ENCODE assay signal across 8 cellular contexts in the genomic region with DNA sequence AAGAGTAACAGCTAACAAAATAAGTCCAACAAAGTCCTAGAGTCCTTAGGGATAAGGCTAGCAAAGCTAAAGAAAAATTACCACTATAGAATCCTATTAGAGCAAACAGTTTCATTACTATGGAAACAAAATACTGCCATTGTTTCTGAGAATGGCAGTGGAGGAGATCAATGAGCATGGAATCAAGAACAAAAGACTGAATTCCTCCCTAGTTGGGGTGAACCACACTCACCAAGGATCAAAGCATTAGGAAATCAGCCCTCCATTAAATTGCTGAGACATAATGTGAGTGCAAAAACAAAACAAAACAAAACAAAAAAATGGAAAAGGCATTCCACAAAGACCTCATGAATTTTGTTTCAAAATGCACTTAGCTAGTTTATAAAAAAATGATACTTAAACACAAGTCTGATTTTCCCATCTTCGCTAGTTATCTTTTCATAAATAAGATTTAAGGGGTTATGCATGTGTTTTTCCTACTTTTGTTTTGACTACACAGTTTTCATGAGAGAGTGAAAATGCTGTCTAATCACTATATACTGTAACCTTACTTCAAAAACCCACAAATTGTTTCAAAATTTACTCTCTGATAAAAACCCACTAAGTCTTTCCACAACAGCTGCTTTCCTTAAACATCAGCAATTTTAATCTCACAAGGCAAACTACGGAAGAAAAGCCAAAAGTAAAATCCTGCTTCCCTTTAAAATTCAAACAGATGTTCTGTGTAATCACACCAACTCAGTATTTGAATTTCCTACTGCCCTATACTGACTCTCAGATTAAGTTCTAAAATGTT. TPM values are rescaled to one million over a fixed set of nuclear protein-coding genes. Genes with fewer than 3 reads are reported as not detected.
DNase-seq lines count a peak whose midpoint lies in the region; ATAC-seq, FAIRE-seq and TF ChIP-seq lines count a peak whose summit lies in the region.

No MANE protein-coding gene starts in this region.

- H3K36me3 ChIP-seq in astrocyte (ENCODE audit: insufficient read depth, low read length) (no peaks in the 10 kb centered on the region), iPS-18a (ENCODE audit: control insufficient read depth, low read depth, low read length) (peaks cover 8% of the 10 kb centered on the region), upper lobe of right lung (peaks cover 11% of the 10 kb centered on the region)

- ATAC-seq in activated T-cell treated with anti-CD3 and anti-CD28 coated beads, Interleukin-2, amount 50 U/mL, for 4 hours = no peak
- ATAC-seq in upper lobe of right lung = no peak
- no peak for ATAC-seq in natural killer cell treated with Interleukin-12 subunit alpha and Interleukin-12 subunit beta and Interleukin-15 and Interleukin-18, amount 100 ng/mL, for 72 hours

- H3K36me3 Mint-ChIP-seq in activated T-cell treated with anti-CD3 and anti-CD28 coated beads, Interleukin-2, amount 50 U/mL, for 4 hours (ENCODE audit: insufficient read depth) = peaks cover 25% of the 10 kb centered on the region
- peaks cover 12% of the 10 kb centered on the region for H3K36me3 Mint-ChIP-seq in astrocyte (ENCODE audit: low read depth, unreplicated experiment)
- peaks cover 22% of the 10 kb centered on the region for H3K36me3 Mint-ChIP-seq in natural killer cell treated with Interleukin-12 subunit alpha and Interleukin-12 subunit beta and Interleukin-15 and Interleukin-18, amount 100 ng/mL, for 72 hours

- H3K4me3 Mint-ChIP-seq in activated T-cell treated with anti-CD3 and anti-CD28 coated beads, Interleukin-2, amount 50 U/mL, for 4 hours = peak overlapping the region; percentile 34
- H3K4me3 Mint-ChIP-seq in astrocyte (ENCODE audit: unreplicated experiment) = peak overlapping the region; percentile 54
- no peak overlapping the region for H3K4me3 Mint-ChIP-seq in natural killer cell treated with Interleukin-12 subunit alpha and Interleukin-12 subunit beta and Interleukin-15 and Interleukin-18, amount 100 ng/mL, for 72 hours

- H3K4me2 ChIP-seq in astrocyte (ENCODE audit: low read length) = peak overlapping the region; percentile 87

- TF ChIP-seq CTCF in astrocyte (IDR thresholded peaks at IDR 0.05; ENCODE audit: insufficient read depth, low read depth, low read length) = no peak
- no peak for TF ChIP-seq CTCF in upper lobe of right lung (IDR thresholded peaks at IDR 0.05)
- no peak for TF ChIP-seq CTCF in D721Med (IDR thresholded peaks at IDR 0.05; ENCODE audit: insufficient read depth, missing control alignments)

- peaks cover 73% of the 10 kb centered on the region for H3K79me2 ChIP-seq in astrocyte (ENCODE audit: insufficient read depth, low read length)

- peaks cover 35% of the 10 kb centered on the region for H3K4me1 ChIP-seq in astrocyte (ENCODE audit: insufficient read depth, low read length)
- H3K4me1 ChIP-seq in iPS-18a (ENCODE audit: control insufficient read depth, low read depth, low read length) = peaks cover 47% of the 10 kb centered on the region
- H3K4me1 ChIP-seq in upper lobe of right lung = peaks cover 46% of the 10 kb centered on the region

- intact Hi-C loops in upper lobe of right lung (cut with DNase I) = no loop called here

- FAIRE-seq in astrocyte (lab: Jason Lieb, UNC) (no peak), D721Med (lab: Jason Lieb, UNC) (no peak)

- H3K9me3 ChIP-seq in astrocyte (ENCODE audit: insufficient read depth, low read depth, low read length) (no peaks in the 10 kb centered on the region), iPS-18a (ENCODE audit: control insufficient read depth, low read depth, low read length) (peaks cover 13% of the 10 kb centered on the region), upper lobe of right lung (no peaks in the 10 kb centered on the region)

- H2AFZ ChIP-seq in astrocyte (ENCODE audit: low read depth, low read length) = no peak overlapping the region

- H3K27ac Mint-ChIP-seq in astrocyte (ENCODE audit: unreplicated experiment) = peak overlapping the region; percentile 92
- no peak overlapping the region for H3K27ac Mint-ChIP-seq in natural killer cell treated with Interleukin-12 subunit alpha and Interleukin-12 subunit beta and Interleukin-15 and Interleukin-18, amount 100 ng/mL, for 72 hours

- H4K20me1 ChIP-seq in astrocyte (ENCODE audit: insufficient read depth, low read length) = no peaks in the 10 kb centered on the region

- peak overlapping the region; percentile 49 for H3K4me3 ChIP-seq in astrocyte (ENCODE audit: insufficient read depth, low read depth, low read length)
- H3K4me3 ChIP-seq in iPS-18a (ENCODE audit: low read length) = peak overlapping the region; percentile 45
- H3K4me3 ChIP-seq in upper lobe of right lung = no peak overlapping the region

- H3K27ac ChIP-seq in astrocyte (ENCODE audit: low read depth, low read length) = peak overlapping the region; percentile 96
- peak overlapping the region; percentile 49 for H3K27ac ChIP-seq in iPS-18a (ENCODE audit: low read length)
- H3K27ac ChIP-seq in upper lobe of right lung = peak overlapping the region; percentile 43

- H3K9ac ChIP-seq in astrocyte (ENCODE audit: low read length) = peak overlapping the region; percentile 81
- H3K9ac ChIP-seq in iPS-18a (ENCODE audit: low read length) = peak overlapping the region; percentile 59

- no peaks in the 10 kb centered on the region for H3K27me3 Mint-ChIP-seq in activated T-cell treated with anti-CD3 and anti-CD28 coated beads, Interleukin-2, amount 50 U/mL, for 4 hours (ENCODE audit: low read depth)
- H3K27me3 Mint-ChIP-seq in astrocyte (ENCODE audit: low read depth, unreplicated experiment) = no peaks in the 10 kb centered on the region
- H3K27me3 Mint-ChIP-seq in natural killer cell treated with Interleukin-12 subunit alpha and Interleukin-12 subunit beta and Interleukin-15 and Interleukin-18, amount 100 ng/mL, for 72 hours = no peaks in the 10 kb centered on the region

- peaks cover 64% of the 10 kb centered on the region for H3K4me1 Mint-ChIP-seq in activated T-cell treated with anti-CD3 and anti-CD28 coated beads, Interleukin-2, amount 50 U/mL, for 4 hours (ENCODE audit: low read depth)
- peaks cover 31% of the 10 kb centered on the region for H3K4me1 Mint-ChIP-seq in astrocyte (ENCODE audit: low read depth, unreplicated experiment)
- peaks cover 0 to 24% of the 10 kb centered on the region in 2 donors for H3K4me1 Mint-ChIP-seq in natural killer cell treated with Interleukin-12 subunit alpha and Interleukin-12 subunit beta and Interleukin-15 and Interleukin-18, amount 100 ng/mL, for 72 hours (ENCODE audit: low read depth in 2 of 2)

- DNase-seq in activated T-cell treated with anti-CD3 and anti-CD28 coated beads, Interleukin-2, amount 50 U/mL, for 4 hours = no peak
- no peak for DNase-seq in activated T-cell treated with anti-CD3 and anti-CD28 coated beads for 4 hours
- DNase-seq in astrocyte (ENCODE audit: low read depth) = peak; percentile 71
- no peak for DNase-seq in upper lobe of right lung
- no peak for DNase-seq in natural killer cell treated with Interleukin-12 subunit alpha and Interleukin-12 subunit beta and Interleukin-15 and Interleukin-18, amount 100 ng/mL, for 72 hours (ENCODE audit: low spot score)
- DNase-seq in D721Med (ENCODE audit: insufficient read length, low spot score) = no peak
- no peak for DNase-seq in globus pallidus (ENCODE audit: low spot score)

- H3K27me3 ChIP-seq in astrocyte (ENCODE audit: insufficient read depth, low read length) (no peaks in the 10 kb centered on the region), iPS-18a (ENCODE audit: control insufficient read depth, insufficient read depth, low read length) (no peaks in the 10 kb centered on the region), upper lobe of right lung (no peaks in the 10 kb centered on the region)

- H3K9me3 Mint-ChIP-seq in activated T-cell treated with anti-CD3 and anti-CD28 coated beads, Interleukin-2, amount 50 U/mL, for 4 hours = peaks cover 13% of the 10 kb centered on the region
- H3K9me3 Mint-ChIP-seq in astrocyte (ENCODE audit: unreplicated experiment) = peaks cover 10% of the 10 kb centered on the region
- H3K9me3 Mint-ChIP-seq in natural killer cell treated with Interleukin-12 subunit alpha and Interleukin-12 subunit beta and Interleukin-15 and Interleukin-18, amount 100 ng/mL, for 72 hours = peaks cover 7% of the 10 kb centered on the region

RNA-seq across cellular contexts. Expression of a gene that starts 9.7 kb away (rescaled TPM):
- 10 to 100 TPM; 18.0 to 21.5 (median 21.1) TPM for total RNA-seq in activated T-cell treated with anti-CD3 and anti-CD28 coated beads, Interleukin-2, amount 50 U/mL, for 4 hours
- 57.3 and 60.3 TPM in 2 replicates for total RNA-seq in astrocyte
- total RNA-seq in upper lobe of right lung = 60.4 TPM
- 1 to 10 TPM; 6.4 to 7.4 TPM for total RNA-seq in natural killer cell treated with Interleukin-12 subunit alpha and Interleukin-12 subunit beta and Interleukin-15 and Interleukin-18, amount 100 ng/mL, for 72 hours

Comparison
In these comparisons a context has a peak if more than half of its experiments do, and no peak if none do; other contexts are left out.
1. H3K27ac ChIP-seq: peak in every context shown above with its lines; median percentile 96 in astrocyte; 49 in iPS-18a; 43 in upper lobe of right lung.